Comparison of ENCODE assay signal across 17 cellular contexts in the genomic region with DNA sequence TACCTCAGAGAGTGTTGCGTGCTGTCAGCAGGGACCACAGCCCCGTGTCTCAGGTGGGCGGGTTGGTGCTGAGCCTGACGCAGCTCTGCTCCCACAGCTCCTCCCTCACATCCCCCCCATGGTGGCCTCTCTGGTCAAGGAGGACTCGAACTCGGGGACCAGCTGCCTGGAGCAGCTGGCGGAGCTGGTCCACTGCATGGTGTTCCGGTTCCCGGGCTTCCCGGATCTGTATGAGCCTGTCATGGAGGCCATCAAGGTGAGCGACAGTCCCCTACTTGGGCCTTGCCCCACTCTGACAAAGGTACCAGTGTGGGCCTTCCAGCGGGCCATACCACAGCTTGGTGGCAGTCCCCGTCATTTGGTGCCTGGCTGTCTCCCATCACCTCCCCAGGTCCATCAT. TPM values are rescaled to one million over a fixed set of nuclear protein-coding genes. Genes with fewer than 3 reads are reported as not detected.
DNase-seq lines count a peak whose midpoint lies in the region; ATAC-seq and TF ChIP-seq lines count a peak whose summit lies in the region.
"Had no signal": no experiment of that assay in that cellular context is flagged by ENCODE, and none has a peak within 500 bp of the region (broad histone marks: within the 10 kb centered on the region; RNA-seq: fewer than 3 reads in every experiment).

No MANE protein-coding gene starts in this region.

- intact Hi-C loops in left ventricle myocardium superior (cut with micrococcal nuclease) (no loop called here), Right ventricle myocardium superior (cut with DNase I) (no loop called here), Calu3 (cut with micrococcal nuclease; ENCODE audit: unreplicated experiment) (no loop called here), vagina (cut with DNase I) (no loop called here), uterus (cut with DNase I; ENCODE audit: low total_unique reads) (no loop called here)
- intact Hi-C loops in naive thymus-derived CD4-positive, alpha-beta T cell (cut with micrococcal nuclease), result loop anchor here in 1 of 2 donors (5.0 kb wide), 1 partner anchor 372 kb away; the partner anchor contains the start of gene NARS2

- no peaks in the 10 kb centered on the region for H3K9me3 Mint-ChIP-seq in T-cell
- no peaks in the 10 kb centered on the region for H3K9me3 Mint-ChIP-seq in naive thymus-derived CD4-positive, alpha-beta T cell
- no peaks in the 10 kb centered on the region for H3K9me3 Mint-ChIP-seq in Calu3 (ENCODE audit: low read depth, unreplicated experiment)

- TF ChIP-seq POLR2A in vagina (IDR thresholded peaks at IDR 0.05) (no peak), uterus (IDR thresholded peaks at IDR 0.05) (no peak)

- no peak overlapping the region for H3K4me3 ChIP-seq in naive thymus-derived CD4-positive, alpha-beta T cell (ENCODE audit: low read length)
- H3K4me3 ChIP-seq in vagina, result no peak overlapping the region
- no peak overlapping the region for H3K4me3 ChIP-seq in uterus
- H3K4me3 ChIP-seq: HAP-1 had no signal

- H3K36me3 ChIP-seq in naive thymus-derived CD4-positive, alpha-beta T cell (ENCODE audit: control insufficient read depth in 2 of 3, insufficient read depth in 3 of 3, low read length in 3 of 3), result peaks cover 0 to 11% (median 0%) of the 10 kb centered on the region in 3 experiments
- peaks cover 0 to 3% of the 10 kb centered on the region in 2 donors for H3K36me3 ChIP-seq in vagina
- H3K36me3 ChIP-seq in uterus, result no peaks in the 10 kb centered on the region
- H3K36me3 ChIP-seq: HAP-1 had no signal

- H3K36me3 Mint-ChIP-seq in T-cell (peaks cover 26% of the 10 kb centered on the region), Calu3 (ENCODE audit: insufficient read depth, unreplicated experiment) (peaks cover 7% of the 10 kb centered on the region)
- peaks cover 0 to 38% (median 9%) of the 10 kb centered on the region in 5 donors for H3K36me3 Mint-ChIP-seq in naive thymus-derived CD4-positive, alpha-beta T cell

- no peaks in the 10 kb centered on the region for H3K27me3 Mint-ChIP-seq in T-cell
- no peaks in the 10 kb centered on the region for H3K27me3 Mint-ChIP-seq in naive thymus-derived CD4-positive, alpha-beta T cell
- H3K27me3 Mint-ChIP-seq in Calu3 (ENCODE audit: unreplicated experiment), result no peaks in the 10 kb centered on the region

- ATAC-seq in left ventricle myocardium superior (peak; percentile 11), Right ventricle myocardium superior (ENCODE audit: poor library complexity) (no peak), T-cell (replicated peaks in 1 of 4) (no peak)
- no peak for ATAC-seq in naive thymus-derived CD4-positive, alpha-beta T cell

- BruUV-seq in Calu3 (replicated peaks; lab: Mats Ljungman, UMichigan), result no TSS peak

- DNase-seq in left ventricle myocardium superior, result no peak
- DNase-seq in Right ventricle myocardium superior, result no peak
- DNase-seq in T-cell, result no peak
- no peak for DNase-seq in naive thymus-derived CD4-positive, alpha-beta T cell
- no peak for DNase-seq in Calu3
- no peak for DNase-seq in vagina (ENCODE audit: extremely low spot score in 2 of 2)
- no peak for DNase-seq in uterus
- DNase-seq: ACHN; Karpas-422; MM.1S; NCI-H1105 treated with DMSO at 0.1 percent for 48 hours; NCI-H187; NCI-H69; NK-92 treated with Interleukin-12 subunit alpha and Interleukin-12 subunit beta, amount 100 ng/mL, for 24 hours; OCI-M1 had no signal

- no peaks in the 10 kb centered on the region for H3K27me3 ChIP-seq in naive thymus-derived CD4-positive, alpha-beta T cell (ENCODE audit: control insufficient read depth in 2 of 2, insufficient read depth in 2 of 2, low read length in 2 of 2)
- H3K27me3 ChIP-seq in vagina (no peaks in the 10 kb centered on the region), uterus (no peaks in the 10 kb centered on the region)

- H3K4me1 Mint-ChIP-seq in T-cell (peaks cover 44 to 56% (median 48%) of the 10 kb centered on the region in 3 donors), Calu3 (ENCODE audit: low read depth, unreplicated experiment) (peaks cover 9% of the 10 kb centered on the region)
- peaks cover 28 to 65% (median 57%) of the 10 kb centered on the region in 7 donors for H3K4me1 Mint-ChIP-seq in naive thymus-derived CD4-positive, alpha-beta T cell

- POLR2A ChIA-PET in T-cell (lab: Charles Lee), result interaction anchor here (0.5 to 0.7 kb wide), 2 partner anchors 19 to 41 kb away, joined by 3 read pairs; no protein-coding TSS in a partner anchor
- POLR2A ChIA-PET in naive thymus-derived CD4-positive, alpha-beta T cell (lab: Charles Lee), result interaction anchor here (0.6 to 6.1 kb wide), 4 partner anchors 11 to 1138 kb away, joined by 3 to 78 read pairs (median 4); partner anchors contain the start of genes ALG8, KCTD21 and USP35

- no peaks in the 10 kb centered on the region for H3K9me3 ChIP-seq in naive thymus-derived CD4-positive, alpha-beta T cell (ENCODE audit: control insufficient read depth in 2 of 3, low read length in 3 of 3)
- H3K9me3 ChIP-seq in vagina, result no peaks in the 10 kb centered on the region
- no peaks in the 10 kb centered on the region for H3K9me3 ChIP-seq in uterus
- H3K9me3 ChIP-seq: HAP-1 had no signal

- peak overlapping the region; percentile 91 for H3K27ac ChIP-seq in naive thymus-derived CD4-positive, alpha-beta T cell (ENCODE audit: low read depth, low read length)
- H3K27ac ChIP-seq in vagina (no peak overlapping the region), uterus (no peak overlapping the region)
- H3K27ac ChIP-seq: RWPE1 had no signal

- no peak for TF ChIP-seq CTCF in Calu3 (IDR thresholded peaks at IDR 0.05; ENCODE audit: unreplicated experiment)
- no peak for TF ChIP-seq CTCF in vagina (IDR thresholded peaks at IDR 0.05)
- TF ChIP-seq CTCF in uterus (IDR thresholded peaks at IDR 0.05), result no peak

- peak overlapping the region; percentile 96 to 97 for H3K27ac Mint-ChIP-seq in T-cell
- H3K27ac Mint-ChIP-seq in naive thymus-derived CD4-positive, alpha-beta T cell, result peak overlapping the region; percentile 93 to 100 (median 97)
- H3K27ac Mint-ChIP-seq in Calu3 (ENCODE audit: unreplicated experiment), result no peak overlapping the region

- CTCF ChIA-PET in T-cell (lab: Charles Lee) (no interaction called here), Calu3 (lab: Charles Lee) (no interaction called here)
- CTCF ChIA-PET in naive thymus-derived CD4-positive, alpha-beta T cell (lab: Charles Lee), result interaction anchor here (2.1 kb wide), 1 partner anchor 12 kb away, joined by 9 read pairs; the partner anchor contains the start of genes KCTD21 and USP35

- H3K4me1 ChIP-seq in naive thymus-derived CD4-positive, alpha-beta T cell (ENCODE audit: control insufficient read depth in 2 of 2, insufficient read depth in 2 of 2, low read length in 2 of 2), result peaks cover 19 to 36% of the 10 kb centered on the region in 2 donors
- H3K4me1 ChIP-seq in vagina (peaks cover 8% of the 10 kb centered on the region), uterus (no peaks in the 10 kb centered on the region)
- H3K4me1 ChIP-seq: HAP-1 had no signal

- H3K4me3 Mint-ChIP-seq in T-cell (no peak overlapping the region), Calu3 (ENCODE audit: low read depth, unreplicated experiment) (no peak overlapping the region)
- H3K4me3 Mint-ChIP-seq in naive thymus-derived CD4-positive, alpha-beta T cell, result peak overlapping the region in 2 of 10 donors; percentile 35 to 91

RNA-seq across cellular contexts. Expression of gene USP35, which starts 11.8 kb away (rescaled TPM):
- total RNA-seq in left ventricle myocardium superior (4.7 TPM), Right ventricle myocardium superior (4.6 TPM), T-cell (10 to 100 TPM; 14.3 to 18.1 (median 15.4) TPM), Calu3 (2022) (6.8 and 7.8 TPM in 2 replicates), vagina (11.8 TPM), uterus (10 to 100 TPM in 2 of 4 donors, 1 to 10 TPM in 2; 5.4 to 25.3 (median 10.3) TPM)
- 10 to 100 TPM; 11.3 to 19.2 (median 15.2) TPM for total RNA-seq in naive thymus-derived CD4-positive, alpha-beta T cell
- polyA plus RNA-seq in naive thymus-derived CD4-positive, alpha-beta T cell, result 1 to 10 TPM; 1.2 to 1.7 TPM

RNA-seq across cellular contexts. Expression of gene KCTD21, which starts 12.1 kb away (rescaled TPM):
- total RNA-seq in left ventricle myocardium superior (8.5 TPM), Right ventricle myocardium superior (10.4 TPM), T-cell (10 to 100 TPM in 2 of 5 donors, 1 to 10 TPM in 3; 3.4 to 13.2 (median 9.7) TPM), Calu3 (2022) (8.5 and 8.7 TPM in 2 replicates), vagina (8.6 TPM), uterus (10 to 100 TPM in 2 of 4 donors, 1 to 10 TPM in 2; 6.2 to 12.4 (median 10.6) TPM)
- 10 to 100 TPM in 1 of 5 experiments, 1 to 10 TPM in 4; 3.5 to 12.2 (median 6.5) TPM for total RNA-seq in naive thymus-derived CD4-positive, alpha-beta T cell
- 1 to 10 TPM; 1.2 to 3.3 TPM for polyA plus RNA-seq in naive thymus-derived CD4-positive, alpha-beta T cell
